In genomic region chr1:25810341-25811299, GRCh38 we compare ENCODE assay signal across 7 cellular contexts. TPM values are rescaled to one million over a fixed set of nuclear protein-coding genes. Genes with fewer than 3 reads are reported as not detected.
DNase-seq lines count a peak whose midpoint lies in the region; ATAC-seq, FAIRE-seq and TF ChIP-seq lines count a peak whose summit lies in the region.

No MANE protein-coding gene starts in this region.

- no peaks in the 10 kb centered on the region for H3K27me3 ChIP-seq in bronchial epithelial cell (ENCODE audit: control insufficient read depth, insufficient read depth, low read length)

- no peak for FAIRE-seq in bronchial epithelial cell (lab: Jason Lieb, UNC)

- DNase-seq in NCI-H1417 (lab: John Stamatoyannopoulos, UW) (peak; percentile 45 to 75 (median 60)), bronchial epithelial cell (ENCODE audit: low read depth) (peak; percentile 28), left kidney (ENCODE audit: low read depth, low spot score) (peak; percentile 67)
- DNase-seq in activated CD4-positive, CD25-positive, alpha-beta regulatory T cell (lab: John Stamatoyannopoulos, UW), result peak; percentile 56 to 82 (median 70)
- DNase-seq in stimulated activated CD4-positive, alpha-beta T cell treated with anti-CD3 and anti-CD28 coated beads, TNF-alpha, amount 100 ng/mL, for 4 hours (ENCODE audit: low read depth in 3 of 3), result peak; percentile 65 to 74 (median 65)

- TF ChIP-seq CTCF in GM12875 (IDR thresholded peaks at IDR 0.05; ENCODE audit: borderline replicate concordance, insufficient read depth, low read depth, low read length) (peak; percentile 94), bronchial epithelial cell (IDR thresholded peaks at IDR 0.05; ENCODE audit: insufficient read depth, low read length, severe bottlenecking) (peak; percentile 97)

- ATAC-seq in GM18861 (IDR thresholded peaks at IDR 0.05; ENCODE audit: unreplicated experiment), result no peak

- peaks cover 29% of the 10 kb centered on the region for H3K36me3 ChIP-seq in bronchial epithelial cell (ENCODE audit: control insufficient read depth, insufficient read depth, low read length)

- no peak overlapping the region for H3K4me3 ChIP-seq in GM12875 (ENCODE audit: low read depth, low read length)
- no peak overlapping the region for H3K4me3 ChIP-seq in bronchial epithelial cell (ENCODE audit: low read depth, low read length)

RNA-seq across cellular contexts. Expression of gene MTFR1L, which starts 9.1 kb away (rescaled TPM):
- 15.0 and 22.0 TPM in 2 replicates for total RNA-seq in bronchial epithelial cell

RNA-seq across cellular contexts. Expression of gene SELENON, which starts 10.6 kb away (rescaled TPM):
- total RNA-seq in bronchial epithelial cell, result 3.4 and 6.4 TPM in 2 replicates

RNA-seq across cellular contexts. Expression of gene AUNIP, which starts 48.6 kb away (rescaled TPM):
- total RNA-seq in bronchial epithelial cell, result 2.4 TPM in 2 replicates
